26 cellular contexts compared by ENCODE assay signal in the genomic region with DNA sequence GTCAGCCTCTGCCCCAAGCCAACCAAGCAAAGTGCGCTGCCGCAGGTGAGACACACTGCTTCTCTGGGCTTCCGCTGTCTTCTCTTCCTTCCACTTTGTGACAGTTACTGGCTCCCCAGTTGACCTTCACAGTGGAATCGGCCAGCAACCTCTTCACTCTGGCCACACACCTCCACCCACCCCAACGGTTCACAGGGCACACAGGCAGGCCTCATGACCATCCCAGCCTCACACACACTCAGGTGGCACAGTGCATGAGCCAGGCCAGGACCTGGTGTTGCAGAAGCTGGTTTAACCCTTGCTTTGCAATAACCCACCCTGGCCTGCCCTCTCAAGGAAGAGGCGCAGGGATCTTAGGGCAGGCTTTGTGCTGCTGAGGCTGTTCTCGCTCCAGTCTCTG.
A peak's percentile ranks its signal among the peaks of the same experiment; 100 is the strongest.
DNase-seq lines count a peak whose midpoint lies in the region; FAIRE-seq and TF ChIP-seq lines count a peak whose summit lies in the region.
"Had no signal": no experiment of that assay in that cellular context is flagged by ENCODE, and none has a peak within 500 bp of the region (broad histone marks: within the 10 kb centered on the region; RNA-seq: fewer than 3 reads in every experiment).

No MANE protein-coding gene starts in this region.

- H2BK12ac ChIP-seq in trophoblast cell (ENCODE audit: low read length), result no peak overlapping the region

- BruUV-seq in A673 (replicated peaks; lab: Mats Ljungman, UMichigan), result no TSS peak

- no peak overlapping the region for H3K4me2 ChIP-seq in hepatocyte
- no peak overlapping the region for H3K4me2 ChIP-seq in trophoblast cell (ENCODE audit: low read length)

- H4K12ac ChIP-seq in trophoblast cell (ENCODE audit: low read depth, low read length), result no peak overlapping the region

- intact Hi-C loops in kidney (cut with DNase I), result no loop called here
- intact Hi-C loops in A673 (cut with micrococcal nuclease; ENCODE audit: unreplicated experiment), result no loop called here

- POLR2A ChIA-PET in HEK293 (lab: Yijun Ruan, JAX) (no interaction called here), A673 (lab: Charles Lee; ENCODE audit: low non-redundant PET) (no interaction called here)

- H3K79me2 ChIP-seq in hepatocyte, result peaks cover 87% of the 10 kb centered on the region
- peaks cover 4% of the 10 kb centered on the region for H3K79me2 ChIP-seq in trophoblast cell (ENCODE audit: control insufficient read depth, insufficient read depth, low read length, poor library complexity)

- TF ChIP-seq CTCF in HEK293 (tag by site-specific recombination; IDR thresholded peaks at IDR 0.05) (no peak), VCaP (conservative IDR thresholded peaks at IDR 0.05) (no peak), hepatocyte (IDR thresholded peaks at IDR 0.05; ENCODE audit: poor library complexity) (no peak), kidney (IDR thresholded peaks at IDR 0.05; ENCODE audit: borderline replicate concordance, extremely low read depth, insufficient read depth) (no peak), A673 (conservative IDR thresholded peaks at IDR 0.05; ENCODE audit: low read depth, low read length) (no peak)

- H3K36me3 ChIP-seq in HEK293 (ENCODE audit: control insufficient read depth in 2 of 2, insufficient read depth in 1 of 2, low read length in 2 of 2), result no peaks in the 10 kb centered on the region
- H3K36me3 ChIP-seq in hepatocyte (replicated peaks; ENCODE audit: insufficient read depth, low read depth), result no peaks in the 10 kb centered on the region
- H3K36me3 ChIP-seq in trophoblast cell (ENCODE audit: control insufficient read depth in 1 of 2, insufficient read depth in 2 of 2, low read length in 2 of 2), result peaks cover 6 to 13% of the 10 kb centered on the region in 2 experiments
- no peaks in the 10 kb centered on the region for H3K36me3 ChIP-seq in kidney (ENCODE audit: control insufficient read depth in 1 of 2, insufficient read depth in 2 of 2, low read length in 2 of 2)
- no peaks in the 10 kb centered on the region for H3K36me3 ChIP-seq in A673 (ENCODE audit: insufficient read depth, low read length, poor library complexity, severe bottlenecking)
- H3K36me3 ChIP-seq: left lung, ovary, upper lobe of left lung had no signal

- no peak overlapping the region for H3K23ac ChIP-seq in trophoblast cell (ENCODE audit: low read length)

- no peaks in the 10 kb centered on the region for H3K9me2 ChIP-seq in hepatocyte (replicated peaks; ENCODE audit: insufficient read depth)

- H2AK5ac ChIP-seq in trophoblast cell (ENCODE audit: low read length), result peak overlapping the region; percentile 4

- H4K20me1 ChIP-seq in hepatocyte (ENCODE audit: insufficient read depth, poor library complexity, severe bottlenecking), result peaks cover 11% of the 10 kb centered on the region

- DNase-seq in hepatocyte (ENCODE audit: low spot score), result no peak
- DNase-seq in trophoblast cell, result no peak
- DNase-seq in kidney, result no peak
- DNase-seq in A673 (ENCODE audit: low spot score), result no peak
- no peak for DNase-seq in NCI-H1048 (lab: John Stamatoyannopoulos, UW)
- no peak for DNase-seq in activated T-cell treated with anti-CD3 and anti-CD28 coated beads for 4 hours
- DNase-seq: activated T-cell treated with anti-CD3 and anti-CD28 coated beads, Interleukin-2, amount 50 U/mL, for 48 hours; body of pancreas; DMS53; effector CD4-positive, alpha-beta T cell; H7; KG1; left lung; midbrain; naive thymus-derived CD8-positive, alpha-beta T cell; NCI-H1436 treated with DMSO at 0.1 percent for 48 hours; NCI-H748 treated with DMSO at 0.1 percent for 48 hours; stimulated activated CD4-positive, alpha-beta T cell treated with anti-CD3 and anti-CD28 coated beads, Interleukin-1b, Interleukin-23, amount 100 ng/mL, for 48 hours; upper lobe of left lung had no signal

- H4K8ac ChIP-seq in trophoblast cell (ENCODE audit: low read depth, low read length), result no peak overlapping the region

- H3K18ac ChIP-seq in trophoblast cell (ENCODE audit: low read length), result peak overlapping the region; percentile 74

- H3K4me3 ChIP-seq in HEK293 (ENCODE audit: low read depth, low read length) (no peak overlapping the region), hepatocyte (no peak overlapping the region), trophoblast cell (ENCODE audit: low read depth, low read length) (no peak overlapping the region), kidney (ENCODE audit: low read length in 2 of 2) (no peak overlapping the region), A673 (ENCODE audit: low read depth, low read length, poor library complexity, severe bottlenecking) (no peak overlapping the region)
- H3K4me3 ChIP-seq: BLaER1 treated with 17β-estradiol and CSF1 and Interleukin-3, amounts not matched to agents 10 nM and 100 nM; body of pancreas; left lung; ovary; skin epidermis; upper lobe of left lung had no signal

- H3K4me1 ChIP-seq in HEK293 (ENCODE audit: control insufficient read depth, insufficient read depth, low read length) (no peaks in the 10 kb centered on the region), hepatocyte (ENCODE audit: insufficient read depth) (peaks cover 57% of the 10 kb centered on the region), trophoblast cell (ENCODE audit: control insufficient read depth in 1 of 2, insufficient read depth in 2 of 2, low read length in 2 of 2) (peaks cover 32 to 39% of the 10 kb centered on the region in 2 experiments), kidney (ENCODE audit: control insufficient read depth in 1 of 2, insufficient read depth in 1 of 2, low read depth in 1 of 2, low read length in 2 of 2) (peaks cover 11 to 30% of the 10 kb centered on the region in 2 donors), A673 (ENCODE audit: insufficient read depth, low read length, poor library complexity, severe bottlenecking) (peaks cover 8% of the 10 kb centered on the region)

- H2AFZ ChIP-seq in hepatocyte (no peak overlapping the region), trophoblast cell (ENCODE audit: insufficient read depth, low read length, poor library complexity) (no peak overlapping the region)

- CTCF ChIA-PET in HEK293 (lab: Yijun Ruan, JAX), result no interaction called here
- CTCF ChIA-PET in A673 (lab: Charles Lee), result no interaction called here

- peaks cover 10% of the 10 kb centered on the region for H3K79me1 ChIP-seq in trophoblast cell (ENCODE audit: low read length)

- H4K91ac ChIP-seq in trophoblast cell (ENCODE audit: low read depth, low read length), result no peak overlapping the region

- H3K9me3 ChIP-seq in HEK293 (ENCODE audit: control insufficient read depth, insufficient read depth, low read depth, low read length) (no peaks in the 10 kb centered on the region), hepatocyte (ENCODE audit: low read depth) (no peaks in the 10 kb centered on the region), trophoblast cell (ENCODE audit: insufficient read depth, low read depth, low read length) (no peaks in the 10 kb centered on the region), kidney (ENCODE audit: control insufficient read depth in 1 of 2, low read length in 2 of 2) (no peaks in the 10 kb centered on the region), A673 (ENCODE audit: low read depth, low read length, poor library complexity, severe bottlenecking) (no peaks in the 10 kb centered on the region)
- H3K9me3 ChIP-seq: body of pancreas, left lung, ovary, upper lobe of left lung had no signal

- no peak overlapping the region for H2BK5ac ChIP-seq in trophoblast cell (ENCODE audit: low read depth, low read length, poor library complexity)

- H3K14ac ChIP-seq in trophoblast cell (ENCODE audit: low read length), result no peak overlapping the region

- no peak overlapping the region for H3K9ac ChIP-seq in trophoblast cell (ENCODE audit: low read length)
- H3K9ac ChIP-seq in kidney (ENCODE audit: low read length in 2 of 2), result no peak overlapping the region
- H3K9ac ChIP-seq: BLaER1 treated with 17β-estradiol and CSF1 and Interleukin-3, amounts not matched to agents 10 nM and 100 nM had no signal

- no peak overlapping the region for H2BK120ac ChIP-seq in trophoblast cell (ENCODE audit: insufficient read depth, low read length, poor library complexity)

- H3K27me3 ChIP-seq in hepatocyte (no peaks in the 10 kb centered on the region), trophoblast cell (ENCODE audit: insufficient read depth, low read length) (no peaks in the 10 kb centered on the region), A673 (replicated peaks; ENCODE audit: insufficient read depth, low read depth, low read length, poor library complexity) (no peaks in the 10 kb centered on the region)
- H3K27me3 ChIP-seq: BLaER1 treated with 17β-estradiol and CSF1 and Interleukin-3, amounts not matched to agents 10 nM and 100 nM; body of pancreas; left lung; ovary; upper lobe of left lung had no signal

- WGBS in hepatocyte (ENCODE audit: low lambda C conversion rate, missing lambda C conversion rate), result 97% methylated on average over 7 of the region's 7 CpGs
- WGBS in trophoblast cell (ENCODE audit: extremely low coverage, insufficient coverage, insufficient read length), result no CpG with 5 or more reads among the region's 7 CpGs

- FAIRE-seq in kidney (lab: Jason Lieb, UNC), result no peak
- FAIRE-seq: HTR-8/SVneo, TTC549 had no signal

- peak overlapping the region; percentile 13 for H3K4ac ChIP-seq in trophoblast cell (ENCODE audit: low read depth, low read length)

- no peak overlapping the region for H3K27ac ChIP-seq in HEK293 (ENCODE audit: extremely low read depth, low read depth, low read length)
- H3K27ac ChIP-seq in VCaP, result peak overlapping the region; percentile 92; the same call in 1 of the 2 replicates
- H3K27ac ChIP-seq in hepatocyte, result peak overlapping the region; percentile 96
- H3K27ac ChIP-seq in trophoblast cell (ENCODE audit: low read depth, low read length), result no peak overlapping the region
- H3K27ac ChIP-seq in kidney (ENCODE audit: low read depth in 2 of 2, low read length in 2 of 2), result no peak overlapping the region
- no peak overlapping the region for H3K27ac ChIP-seq in A673 (ENCODE audit: low read depth, low read length, poor library complexity, severe bottlenecking)
- H3K27ac ChIP-seq: BLaER1 treated with 17β-estradiol and CSF1 and Interleukin-3, amounts not matched to agents 10 nM and 100 nM had no signal

TF ChIP-seq in HEK293, 187 proteins besides CTCF, POLR2A, EP300 and RAD21:
- TF ChIP-seq ZNF112 (tag by site-specific recombination; IDR thresholded peaks at IDR 0.05) (no peak), ZEB2 (tag by site-specific recombination; IDR thresholded peaks at IDR 0.05) (no peak), ZNF416 (tag by site-specific recombination; IDR thresholded peaks at IDR 0.05) (no peak), ZXDB (tag by site-specific recombination; IDR thresholded peaks at IDR 0.05) (no peak), MYNN (tag by site-specific recombination; IDR thresholded peaks at IDR 0.05; ENCODE audit: borderline replicate concordance) (no peak), SCRT2 (tag by site-specific recombination; IDR thresholded peaks at IDR 0.05) (0 out of 2 replicates have a peak, but pooled peaks have one; percentile 18)

Comparison
In these comparisons a context has a peak if more than half of its experiments do, and no peak if none do; other contexts are left out.
1. H3K27ac ChIP-seq: peak in VCaP (single experiment) and hepatocyte (single experiment); none in HEK293 (single experiment), trophoblast cell (single experiment), kidney (0 of 2) and A673 (single experiment).